In genomic region chr3:129592362-129593150, GRCh38 we compare ENCODE assay signal across 8 cellular contexts. TPM values are rescaled to one million over a fixed set of nuclear protein-coding genes. Genes with fewer than 3 reads are reported as not detected.
DNase-seq lines count a peak whose midpoint lies in the region; ATAC-seq and TF ChIP-seq lines count a peak whose summit lies in the region.

No MANE protein-coding gene starts in this region.

- H3K4me3 ChIP-seq in mucosa of descending colon (no peak overlapping the region), PC-3 (ENCODE audit: low read length) (no peak overlapping the region)

- ATAC-seq in mucosa of descending colon (peak; percentile 6), HG02885 (IDR thresholded peaks at IDR 0.05; ENCODE audit: poor library complexity, unreplicated experiment) (no peak), PC-3 (no peak)

- DNase-seq in NCI-H510A treated with DMSO at 0.1 percent for 48 hours (lab: John Stamatoyannopoulos, UW) (peak; percentile 20), NCI-H510A (lab: John Stamatoyannopoulos, UW) (no peak), endothelial cell (ENCODE audit: low spot score) (peak; percentile 72), mucosa of descending colon (peak in 2 of 3 donors; percentile 68 to 80), type B pancreatic cell (ENCODE audit: extremely low spot score, unreplicated experiment) (no peak), PC-3 (no peak), HCEC 1CT (no peak)

- intact Hi-C loops in mucosa of descending colon (cut with DNase I, micrococcal nuclease) (no loop called here), PC-3 (cut with micrococcal nuclease) (no loop called here)

- H3K9me3 Mint-ChIP-seq in endothelial cell (ENCODE audit: unreplicated experiment): no peaks in the 10 kb centered on the region
- H3K9me3 Mint-ChIP-seq in type B pancreatic cell: no peaks in the 10 kb centered on the region

- TF ChIP-seq CTCF in endothelial cell (IDR thresholded peaks at IDR 0.05; ENCODE audit: unreplicated experiment) (no peak), mucosa of descending colon (IDR thresholded peaks at IDR 0.05) (no peak), type B pancreatic cell (conservative IDR thresholded peaks at IDR 0.05) (no peak), PC-3 (conservative IDR thresholded peaks at IDR 0.05; ENCODE audit: low read depth, low read length) (no peak)

- CTCF ChIA-PET in PC-3 (lab: Charles Lee): interaction anchor here (0.6 kb wide), 1 partner anchor 1845 kb away, joined by 7 read pairs; no protein-coding TSS in a partner anchor

- H3K9me2 ChIP-seq in PC-3 (replicated peaks; ENCODE audit: low read length): no peaks in the 10 kb centered on the region

- H3K27me3 Mint-ChIP-seq in endothelial cell (ENCODE audit: unreplicated experiment) (peaks cover 5% of the 10 kb centered on the region), type B pancreatic cell (no peaks in the 10 kb centered on the region)

- BruUV-seq in PC-3 (replicated peaks; lab: Mats Ljungman, UMichigan): no TSS peak

- H3K4me2 ChIP-seq in PC-3 (ENCODE audit: low read length): no peak overlapping the region

- POLR2A ChIA-PET in PC-3 (lab: Charles Lee; ENCODE audit: unreplicated experiment): no interaction called here

- H3K27me3 ChIP-seq in PC-3 (ENCODE audit: low read length): no peaks in the 10 kb centered on the region

- no peaks in the 10 kb centered on the region for H3K36me3 ChIP-seq in mucosa of descending colon (ENCODE audit: low read depth)
- H3K36me3 ChIP-seq in PC-3 (ENCODE audit: low read depth, low read length): no peaks in the 10 kb centered on the region

- H4K20me1 ChIP-seq in PC-3 (ENCODE audit: low read length): no peaks in the 10 kb centered on the region

- H3K36me3 Mint-ChIP-seq in endothelial cell (ENCODE audit: low read depth, unreplicated experiment): peaks cover 25% of the 10 kb centered on the region
- H3K36me3 Mint-ChIP-seq in type B pancreatic cell: no peaks in the 10 kb centered on the region

- H3K4me1 ChIP-seq in mucosa of descending colon (ENCODE audit: low read depth): peaks cover 13% of the 10 kb centered on the region
- no peaks in the 10 kb centered on the region for H3K4me1 ChIP-seq in PC-3 (ENCODE audit: insufficient read depth, low read length)

- H3K4me3 Mint-ChIP-seq in endothelial cell (ENCODE audit: unreplicated experiment) (peak overlapping the region; percentile 53), type B pancreatic cell (peak overlapping the region; percentile 72)

- peaks cover 67% of the 10 kb centered on the region for H3K4me1 Mint-ChIP-seq in endothelial cell (ENCODE audit: unreplicated experiment)
- H3K4me1 Mint-ChIP-seq in type B pancreatic cell (ENCODE audit: unreplicated experiment): peaks cover 59% of the 10 kb centered on the region

- H3K27ac Mint-ChIP-seq in endothelial cell (ENCODE audit: unreplicated experiment) (peak overlapping the region; percentile 87), type B pancreatic cell (peak overlapping the region; percentile 82)

- no peak overlapping the region for H3K27ac ChIP-seq in PC-3 (ENCODE audit: low read length)

- no peaks in the 10 kb centered on the region for H3F3A ChIP-seq in PC-3 (ENCODE audit: low read length, unreplicated experiment)

- no peaks in the 10 kb centered on the region for H3K9me3 ChIP-seq in mucosa of descending colon
- H3K9me3 ChIP-seq in PC-3 (ENCODE audit: low read length): no peaks in the 10 kb centered on the region

- H3K79me2 ChIP-seq in PC-3 (ENCODE audit: low read length): no peaks in the 10 kb centered on the region

- H3K9ac ChIP-seq in PC-3 (ENCODE audit: low read length): no peak overlapping the region

- H2AFZ ChIP-seq in PC-3 (ENCODE audit: low read length): no peak overlapping the region

RNA-seq across cellular contexts. Expression of gene PLXND1, which starts 13.9 kb away (rescaled TPM):
- total RNA-seq in endothelial cell (ENCODE audit: unreplicated experiment): 1,753 TPM
- total RNA-seq in mucosa of descending colon: 10 to 100 TPM; 26.8 to 57.1 (median 48.1) TPM
- 56.9 and 71.0 TPM in 2 replicates for total RNA-seq in type B pancreatic cell (ENCODE audit: low replicate concordance)
- total RNA-seq in PC-3 (2014; rRNA removed): 19.2 and 21.8 TPM in 2 replicates

RNA-seq across cellular contexts. Expression of gene H1-8, which starts 49.6 kb away (rescaled TPM):
- total RNA-seq in endothelial cell (ENCODE audit: unreplicated experiment) (2.7 TPM), mucosa of descending colon (not detected), type B pancreatic cell (ENCODE audit: low replicate concordance) (not detected in 2 replicates), PC-3 (2014; rRNA removed) (not detected in 2 replicates)

Comparison
In these comparisons a context has a peak if more than half of its experiments do, and no peak if none do; other contexts are left out.
1. DNase-seq: peak in NCI-H510A treated with DMSO at 0.1 percent for 48 hours (single experiment), endothelial cell (single experiment) and mucosa of descending colon (2 of 3); none in NCI-H510A (single experiment), type B pancreatic cell (single experiment), PC-3 (single experiment) and HCEC 1CT (single experiment).
2. RNA of gene PLXND1, which starts 13.9 kb away (total RNA-seq): 1,753 TPM in endothelial cell (single experiment); 56.9 to 71.0 TPM in type B pancreatic cell, 26.8 to 57.1 TPM in mucosa of descending colon and 19.2 to 21.8 TPM in PC-3; every median in the first group is over 10 times any median in the second.